In the genomic region with DNA sequence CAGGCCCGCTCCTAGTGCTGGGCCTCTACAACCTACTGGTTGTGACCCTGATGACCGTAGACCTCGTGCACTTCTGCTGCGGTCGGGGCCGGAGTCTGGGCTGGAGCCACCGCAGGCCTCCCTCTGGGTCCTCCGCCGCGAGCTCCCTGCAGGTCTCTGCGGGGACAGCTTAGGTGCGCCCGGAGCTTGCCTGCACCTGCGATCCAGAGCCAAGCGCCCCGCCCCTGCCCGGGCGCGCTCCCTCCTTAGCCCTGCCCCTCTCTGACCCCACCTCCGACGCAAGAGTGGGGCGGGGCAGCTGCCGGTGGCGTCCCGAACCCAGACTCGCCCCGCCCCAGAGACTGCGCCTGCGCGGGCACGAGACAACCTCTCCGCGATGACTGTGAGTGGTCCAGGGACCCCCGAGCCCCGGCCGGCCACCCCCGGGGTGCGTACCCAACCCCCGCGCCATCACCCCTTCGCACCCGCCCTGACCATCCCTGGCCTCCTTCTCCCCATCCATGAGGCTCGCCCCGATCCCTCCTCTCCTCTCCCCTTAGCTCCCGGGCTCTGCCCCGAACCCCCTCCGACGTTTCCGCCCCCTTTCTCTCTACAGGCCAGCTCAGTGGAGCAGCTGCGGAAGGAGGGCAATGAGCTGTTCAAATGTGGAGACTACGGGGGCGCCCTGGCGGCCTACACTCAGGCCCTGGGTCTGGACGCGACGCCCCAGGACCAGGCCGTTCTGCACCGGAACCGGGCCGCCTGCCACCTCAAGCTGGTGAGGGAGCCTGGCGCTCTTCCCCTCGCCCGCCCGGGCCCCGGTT, we compare ENCODE assay signal across 1 cellular context.
TF ChIP-seq lines count a peak whose summit lies in the region.

Gene UNC45A, plus strand, starts transcription at position 337 of the 803 bp plus-strand sequence. Its CDS starts 40 bp downstream, at position 377.

TF ChIP-seq in GM23338, 12 proteins besides CTCF, POLR2A, EP300 and RAD21 (continued from another document):
- TF ChIP-seq ZNF462 (CRISPR knock-in tag; IDR thresholded peaks at IDR 0.05) (no peak), JUNB (IDR thresholded peaks at IDR 0.05; ENCODE audit: unreplicated experiment) (no peak), CREB1 (CRISPR knock-in tag; IDR thresholded peaks at IDR 0.05; ENCODE audit: low read depth) (peak; percentile 53), POLR2AphosphoS5 (IDR thresholded peaks at IDR 0.05; ENCODE audit: low read depth) (peak; percentile 92)
